In genomic region chrX:103687073-103687695, GRCh38 we compare ENCODE assay signal across 1 cellular context.
TF ChIP-seq lines count a peak whose summit lies in the region.

No MANE protein-coding gene starts in this region.

TF ChIP-seq in HepG2, 621 proteins besides CTCF, POLR2A, EP300 and RAD21 (continued from another document and continues in another):
- TF ChIP-seq ZSCAN30 (CRISPR knock-in tag; IDR thresholded peaks at IDR 0.05) (0 out of 2 replicates have a peak, but pooled peaks have one; percentile 60), ZC3H4 (CRISPR knock-in tag; IDR thresholded peaks at IDR 0.05; ENCODE audit: borderline replicate concordance) (no peak; the same call in 1 of the 2 replicates), ZNF383 (CRISPR knock-in tag; IDR thresholded peaks at IDR 0.05; ENCODE audit: borderline replicate concordance) (no peak), PAF1 (CRISPR knock-in tag; IDR thresholded peaks at IDR 0.05) (no peak), BHLHE40 (IDR thresholded peaks at IDR 0.05; ENCODE audit: low read length) (0 out of 2 replicates have a peak, but pooled peaks have one; percentile 25), KDM6A (CRISPR knock-in tag; IDR thresholded peaks at IDR 0.05; ENCODE audit: low read depth) (no peak), ZNF256 (CRISPR knock-in tag; conservative IDR thresholded peaks at IDR 0.05) (no peak), ZBTB34 (CRISPR knock-in tag; IDR thresholded peaks at IDR 0.05) (no peak), ATF7-NPFF (CRISPR knock-in tag; IDR thresholded peaks at IDR 0.05; ENCODE audit: low read depth) (no peak), FOXM1 (CRISPR knock-in tag; IDR thresholded peaks at IDR 0.05) (no peak), ZNF264 (CRISPR knock-in tag; IDR thresholded peaks at IDR 0.05) (no peak), KLF12 (CRISPR knock-in tag; IDR thresholded peaks at IDR 0.05; ENCODE audit: borderline replicate concordance) (no peak), AGO2 (optimal IDR thresholded peaks at IDR 0.05; ENCODE audit: low read depth, low read length) (peak; percentile 78), GMEB1 (CRISPR knock-in tag; IDR thresholded peaks at IDR 0.05; ENCODE audit: borderline replicate concordance) (peak; percentile 71; the same call in 1 of the 2 replicates), CBX1 (IDR thresholded peaks at IDR 0.05; ENCODE audit: low read depth) (peak; percentile 57), GATAD1 (CRISPR knock-in tag; IDR thresholded peaks at IDR 0.05) (peak; percentile 16; the same call in 1 of the 2 replicates), RBM39 (IDR thresholded peaks at IDR 0.05; ENCODE audit: low read depth, low read length, poor library complexity, severe bottlenecking) (peak; percentile 38), ZNF350 (CRISPR knock-in tag; IDR thresholded peaks at IDR 0.05; ENCODE audit: borderline replicate concordance, low read depth) (peak; percentile 16; the same call in 1 of the 2 replicates), ARNTL (CRISPR knock-in tag; IDR thresholded peaks at IDR 0.05) (no peak), ELF1 (CRISPR knock-in tag; IDR thresholded peaks at IDR 0.05) (peak; percentile 72), ZNF790 (CRISPR knock-in tag; IDR thresholded peaks at IDR 0.05; ENCODE audit: borderline replicate concordance) (no peak), CEBPB (IDR thresholded peaks at IDR 0.05; ENCODE audit: borderline replicate concordance, low read depth, low read length) (peak; percentile 80), ZKSCAN5 (CRISPR knock-in tag; IDR thresholded peaks at IDR 0.05) (no peak), RFXAP (CRISPR knock-in tag; IDR thresholded peaks at IDR 0.05; ENCODE audit: borderline replicate concordance) (peak; percentile 17; the same call in 1 of the 2 replicates), ZBTB20 (CRISPR knock-in tag; IDR thresholded peaks at IDR 0.05; ENCODE audit: borderline replicate concordance, low read depth) (0 out of 2 replicates have a peak, but pooled peaks have one; percentile 26), ZNF746 (CRISPR knock-in tag; IDR thresholded peaks at IDR 0.05) (no peak), NR2F2 (IDR thresholded peaks at IDR 0.05; ENCODE audit: borderline replicate concordance, low read depth) (no peak), FOXO4 (CRISPR knock-in tag; conservative IDR thresholded peaks at IDR 0.05) (no peak), ZNF569 (CRISPR knock-in tag; IDR thresholded peaks at IDR 0.05; ENCODE audit: borderline replicate concordance) (no peak), MTA3 (CRISPR knock-in tag; IDR thresholded peaks at IDR 0.05) (no peak), ZMAT5 (CRISPR knock-in tag; IDR thresholded peaks at IDR 0.05; ENCODE audit: borderline replicate concordance, low read depth) (no peak), MXI1 (IDR thresholded peaks at IDR 0.05; ENCODE audit: borderline replicate concordance, low read depth, low read length) (no peak; the same call in 2 of the 3 replicates), ZNF883 (CRISPR knock-in tag; IDR thresholded peaks at IDR 0.05; ENCODE audit: not compliant biosample characterization) (no peak), PHF20 (CRISPR knock-in tag; IDR thresholded peaks at IDR 0.05) (peak; percentile 50; the same call in 1 of the 2 replicates), ZFP36L1 (CRISPR knock-in tag; IDR thresholded peaks at IDR 0.05) (no peak), FOXP1 (IDR thresholded peaks at IDR 0.05) (no peak), FOXP1 (CRISPR knock-in tag; IDR thresholded peaks at IDR 0.05) (no peak), ZNF768 (CRISPR knock-in tag; IDR thresholded peaks at IDR 0.05) (peak; percentile 34; the same call in 1 of the 2 replicates), MIXL1 (CRISPR knock-in tag; IDR thresholded peaks at IDR 0.05) (no peak), ZNF44 (CRISPR knock-in tag; IDR thresholded peaks at IDR 0.05) (no peak), JUN (CRISPR knock-in tag; IDR thresholded peaks at IDR 0.05) (no peak), BRD4 (CRISPR knock-in tag; IDR thresholded peaks at IDR 0.05) (peak; percentile 63; the same call in 1 of the 2 replicates), ZNF12 (CRISPR knock-in tag; IDR thresholded peaks at IDR 0.05) (no peak), SNRNP70 (IDR thresholded peaks at IDR 0.05; ENCODE audit: low read depth, low read length) (no peak), ZNF607 (CRISPR knock-in tag; IDR thresholded peaks at IDR 0.05; ENCODE audit: borderline replicate concordance) (no peak)
- TF ChIP-seq, protein P1, sequence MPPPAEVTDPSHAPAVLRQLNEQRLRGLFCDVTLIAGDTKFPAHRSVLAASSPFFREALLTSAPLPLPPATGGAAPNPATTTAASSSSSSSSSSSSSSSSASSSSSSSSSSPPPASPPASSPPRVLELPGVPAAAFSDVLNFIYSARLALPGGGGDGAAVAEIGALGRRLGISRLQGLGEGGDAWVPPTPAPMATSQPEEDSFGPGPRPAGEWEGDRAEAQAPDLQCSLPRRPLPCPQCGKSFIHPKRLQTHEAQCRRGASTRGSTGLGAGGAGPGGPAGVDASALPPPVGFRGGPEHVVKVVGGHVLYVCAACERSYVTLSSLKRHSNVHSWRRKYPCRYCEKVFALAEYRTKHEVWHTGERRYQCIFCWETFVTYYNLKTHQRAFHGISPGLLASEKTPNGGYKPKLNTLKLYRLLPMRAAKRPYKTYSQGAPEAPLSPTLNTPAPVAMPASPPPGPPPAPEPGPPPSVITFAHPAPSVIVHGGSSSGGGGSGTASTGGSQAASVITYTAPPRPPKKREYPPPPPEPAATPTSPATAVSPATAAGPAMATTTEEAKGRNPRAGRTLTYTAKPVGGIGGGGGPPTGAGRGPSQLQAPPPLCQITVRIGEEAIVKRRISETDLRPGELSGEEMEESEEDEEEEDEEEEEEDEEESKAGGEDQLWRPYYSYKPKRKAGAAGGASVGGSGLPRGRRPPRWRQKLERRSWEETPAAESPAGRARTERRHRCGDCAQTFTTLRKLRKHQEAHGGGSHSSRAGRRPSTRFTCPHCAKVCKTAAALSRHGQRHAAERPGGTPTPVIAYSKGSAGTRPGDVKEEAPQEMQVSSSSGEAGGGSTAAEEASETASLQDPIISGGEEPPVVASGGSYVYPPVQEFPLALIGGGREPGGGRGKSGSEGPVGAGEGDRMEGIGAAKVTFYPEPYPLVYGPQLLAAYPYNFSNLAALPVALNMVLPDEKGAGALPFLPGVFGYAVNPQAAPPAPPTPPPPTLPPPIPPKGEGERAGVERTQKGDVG (CRISPR knock-in tag; IDR thresholded peaks at IDR 0.05; ENCODE audit: borderline replicate concordance): no peak
- TF ChIP-seq, protein P2, sequence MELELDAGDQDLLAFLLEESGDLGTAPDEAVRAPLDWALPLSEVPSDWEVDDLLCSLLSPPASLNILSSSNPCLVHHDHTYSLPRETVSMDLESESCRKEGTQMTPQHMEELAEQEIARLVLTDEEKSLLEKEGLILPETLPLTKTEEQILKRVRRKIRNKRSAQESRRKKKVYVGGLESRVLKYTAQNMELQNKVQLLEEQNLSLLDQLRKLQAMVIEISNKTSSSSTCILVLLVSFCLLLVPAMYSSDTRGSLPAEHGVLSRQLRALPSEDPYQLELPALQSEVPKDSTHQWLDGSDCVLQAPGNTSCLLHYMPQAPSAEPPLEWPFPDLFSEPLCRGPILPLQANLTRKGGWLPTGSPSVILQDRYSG (CRISPR knock-in tag; IDR thresholded peaks at IDR 0.05): no peak
- TF ChIP-seq, protein P3, sequence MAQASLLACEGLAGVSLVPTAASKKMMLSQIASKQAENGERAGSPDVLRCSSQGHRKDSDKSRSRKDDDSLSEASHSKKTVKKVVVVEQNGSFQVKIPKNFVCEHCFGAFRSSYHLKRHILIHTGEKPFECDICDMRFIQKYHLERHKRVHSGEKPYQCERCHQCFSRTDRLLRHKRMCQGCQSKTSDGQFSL (CRISPR knock-in tag; IDR thresholded peaks at IDR 0.05): peak; percentile 90; the same call in 1 of the 2 replicates
- TF ChIP-seq, protein P4, sequence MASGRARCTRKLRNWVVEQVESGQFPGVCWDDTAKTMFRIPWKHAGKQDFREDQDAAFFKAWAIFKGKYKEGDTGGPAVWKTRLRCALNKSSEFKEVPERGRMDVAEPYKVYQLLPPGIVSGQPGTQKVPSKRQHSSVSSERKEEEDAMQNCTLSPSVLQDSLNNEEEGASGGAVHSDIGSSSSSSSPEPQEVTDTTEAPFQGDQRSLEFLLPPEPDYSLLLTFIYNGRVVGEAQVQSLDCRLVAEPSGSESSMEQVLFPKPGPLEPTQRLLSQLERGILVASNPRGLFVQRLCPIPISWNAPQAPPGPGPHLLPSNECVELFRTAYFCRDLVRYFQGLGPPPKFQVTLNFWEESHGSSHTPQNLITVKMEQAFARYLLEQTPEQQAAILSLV (CRISPR knock-in tag; IDR thresholded peaks at IDR 0.05; ENCODE audit: borderline replicate concordance): 0 out of 2 replicates have a peak, but pooled peaks have one; percentile 37
- TF ChIP-seq, protein P5, sequence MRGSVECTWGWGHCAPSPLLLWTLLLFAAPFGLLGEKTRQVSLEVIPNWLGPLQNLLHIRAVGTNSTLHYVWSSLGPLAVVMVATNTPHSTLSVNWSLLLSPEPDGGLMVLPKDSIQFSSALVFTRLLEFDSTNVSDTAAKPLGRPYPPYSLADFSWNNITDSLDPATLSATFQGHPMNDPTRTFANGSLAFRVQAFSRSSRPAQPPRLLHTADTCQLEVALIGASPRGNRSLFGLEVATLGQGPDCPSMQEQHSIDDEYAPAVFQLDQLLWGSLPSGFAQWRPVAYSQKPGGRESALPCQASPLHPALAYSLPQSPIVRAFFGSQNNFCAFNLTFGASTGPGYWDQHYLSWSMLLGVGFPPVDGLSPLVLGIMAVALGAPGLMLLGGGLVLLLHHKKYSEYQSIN (CRISPR knock-in tag; IDR thresholded peaks at IDR 0.05; ENCODE audit: borderline replicate concordance): no peak
- TF ChIP-seq, protein P6, sequence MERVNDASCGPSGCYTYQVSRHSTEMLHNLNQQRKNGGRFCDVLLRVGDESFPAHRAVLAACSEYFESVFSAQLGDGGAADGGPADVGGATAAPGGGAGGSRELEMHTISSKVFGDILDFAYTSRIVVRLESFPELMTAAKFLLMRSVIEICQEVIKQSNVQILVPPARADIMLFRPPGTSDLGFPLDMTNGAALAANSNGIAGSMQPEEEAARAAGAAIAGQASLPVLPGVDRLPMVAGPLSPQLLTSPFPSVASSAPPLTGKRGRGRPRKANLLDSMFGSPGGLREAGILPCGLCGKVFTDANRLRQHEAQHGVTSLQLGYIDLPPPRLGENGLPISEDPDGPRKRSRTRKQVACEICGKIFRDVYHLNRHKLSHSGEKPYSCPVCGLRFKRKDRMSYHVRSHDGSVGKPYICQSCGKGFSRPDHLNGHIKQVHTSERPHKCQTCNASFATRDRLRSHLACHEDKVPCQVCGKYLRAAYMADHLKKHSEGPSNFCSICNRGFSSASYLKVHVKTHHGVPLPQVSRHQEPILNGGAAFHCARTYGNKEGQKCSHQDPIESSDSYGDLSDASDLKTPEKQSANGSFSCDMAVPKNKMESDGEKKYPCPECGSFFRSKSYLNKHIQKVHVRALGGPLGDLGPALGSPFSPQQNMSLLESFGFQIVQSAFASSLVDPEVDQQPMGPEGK (CRISPR knock-in tag; IDR thresholded peaks at IDR 0.05): peak; percentile 74
- TF ChIP-seq, protein P7, sequence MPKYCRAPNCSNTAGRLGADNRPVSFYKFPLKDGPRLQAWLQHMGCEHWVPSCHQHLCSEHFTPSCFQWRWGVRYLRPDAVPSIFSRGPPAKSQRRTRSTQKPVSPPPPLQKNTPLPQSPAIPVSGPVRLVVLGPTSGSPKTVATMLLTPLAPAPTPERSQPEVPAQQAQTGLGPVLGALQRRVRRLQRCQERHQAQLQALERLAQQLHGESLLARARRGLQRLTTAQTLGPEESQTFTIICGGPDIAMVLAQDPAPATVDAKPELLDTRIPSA (CRISPR knock-in tag; IDR thresholded peaks at IDR 0.05; ENCODE audit: borderline replicate concordance): no peak
- TF ChIP-seq, protein P8, sequence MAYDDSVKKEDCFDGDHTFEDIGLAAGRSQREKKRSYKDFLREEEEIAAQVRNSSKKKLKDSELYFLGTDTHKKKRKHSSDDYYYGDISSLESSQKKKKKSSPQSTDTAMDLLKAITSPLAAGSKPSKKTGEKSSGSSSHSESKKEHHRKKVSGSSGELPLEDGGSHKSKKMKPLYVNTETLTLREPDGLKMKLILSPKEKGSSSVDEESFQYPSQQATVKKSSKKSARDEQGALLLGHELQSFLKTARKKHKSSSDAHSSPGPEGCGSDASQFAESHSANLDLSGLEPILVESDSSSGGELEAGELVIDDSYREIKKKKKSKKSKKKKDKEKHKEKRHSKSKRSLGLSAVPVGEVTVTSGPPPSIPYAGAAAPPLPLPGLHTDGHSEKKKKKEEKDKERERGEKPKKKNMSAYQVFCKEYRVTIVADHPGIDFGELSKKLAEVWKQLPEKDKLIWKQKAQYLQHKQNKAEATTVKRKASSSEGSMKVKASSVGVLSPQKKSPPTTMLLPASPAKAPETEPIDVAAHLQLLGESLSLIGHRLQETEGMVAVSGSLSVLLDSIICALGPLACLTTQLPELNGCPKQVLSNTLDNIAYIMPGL (CRISPR knock-in tag; IDR thresholded peaks at IDR 0.05; ENCODE audit: borderline replicate concordance in 1 of 2, low read depth in 1 of 2): peak in 1 of 2 experiments; percentile 17; a peak in 3 of 4 replicates
